17 cellular contexts compared by ENCODE assay signal in genomic region chr6:166758136-166758704, GRCh38.
A peak's percentile ranks its signal among the peaks of the same experiment; 100 is the strongest.
DNase-seq lines count a peak whose midpoint lies in the region; ATAC-seq and TF ChIP-seq lines count a peak whose summit lies in the region.
"Had no signal": no experiment of that assay in that cellular context is flagged by ENCODE, and none has a peak within 500 bp of the region (broad histone marks: within the 10 kb centered on the region; RNA-seq: fewer than 3 reads in every experiment).

No MANE protein-coding gene starts in this region.

- H3K36me3 Mint-ChIP-seq in effector memory CD8-positive, alpha-beta T cell (ENCODE audit: insufficient read depth), result peaks cover 3% of the 10 kb centered on the region

- no peak overlapping the region for H3K4me2 ChIP-seq in parathyroid adenoma (ENCODE audit: low read length)

- H3K4me3 ChIP-seq in NT2/D1 (ENCODE audit: insufficient read length, low read depth), result peak overlapping the region; percentile 11
- peak overlapping the region in 3 of 4 donors; percentile 7 to 50 (median 13) for H3K4me3 ChIP-seq in esophagus squamous epithelium
- H3K4me3 ChIP-seq in parathyroid adenoma (ENCODE audit: low read depth, low read length), result no peak overlapping the region
- H3K4me3 ChIP-seq: K562, SJSA1 had no signal

- H3K4me3 Mint-ChIP-seq in effector memory CD8-positive, alpha-beta T cell, result peak overlapping the region in 1 of 2 donors; percentile 66

- peaks cover 7 to 18% of the 10 kb centered on the region in 2 donors for H3K4me1 Mint-ChIP-seq in effector memory CD8-positive, alpha-beta T cell (ENCODE audit: low read depth in 2 of 2)

- 39 to 45% methylated on average over 14 to 15 of the region's 15 CpGs for WGBS in esophagus squamous epithelium, 2 donors

- H3K36me3 ChIP-seq in NT2/D1 (ENCODE audit: insufficient read depth, insufficient read length, low read length) (no peaks in the 10 kb centered on the region), esophagus squamous epithelium (no peaks in the 10 kb centered on the region), parathyroid adenoma (ENCODE audit: control insufficient read depth, insufficient read depth, low read length) (no peaks in the 10 kb centered on the region)
- H3K36me3 ChIP-seq: SJSA1, tibial nerve had no signal

- TF ChIP-seq CTCF in esophagus squamous epithelium (IDR thresholded peaks at IDR 0.05) (no peak), parathyroid adenoma (IDR thresholded peaks at IDR 0.05) (no peak)

- intact Hi-C loops in esophagus squamous epithelium (cut with DNase I), result loop anchor here (10.0 kb wide), 1 partner anchor 323 kb away; no protein-coding TSS in a partner anchor

- peak overlapping the region in 1 of 2 donors; percentile 15 for H3K27ac Mint-ChIP-seq in effector memory CD8-positive, alpha-beta T cell

- H3K4me1 ChIP-seq in NT2/D1 (ENCODE audit: insufficient read depth, insufficient read length), result peaks cover 5% of the 10 kb centered on the region
- H3K4me1 ChIP-seq in esophagus squamous epithelium, result peaks cover 0 to 15% (median 7%) of the 10 kb centered on the region in 3 donors
- peaks cover 21% of the 10 kb centered on the region for H3K4me1 ChIP-seq in parathyroid adenoma

- H2AFZ ChIP-seq in parathyroid adenoma, result peak overlapping the region; percentile 69

- no peaks in the 10 kb centered on the region for H3K27me3 ChIP-seq in NT2/D1 (ENCODE audit: insufficient read depth, insufficient read length)
- H3K27me3 ChIP-seq in esophagus squamous epithelium, result peaks cover 0 to 27% (median 0%) of the 10 kb centered on the region in 4 donors
- no peaks in the 10 kb centered on the region for H3K27me3 ChIP-seq in parathyroid adenoma (ENCODE audit: control insufficient read depth, insufficient read depth, low read length)

- DNase-seq in DMS79 (lab: John Stamatoyannopoulos, UW) (peak; percentile 9), DMS79 treated with DMSO at 0.1 percent for 48 hours (lab: John Stamatoyannopoulos, UW) (no peak), NT2/D1 (ENCODE audit: low read depth, low spot score) (no peak), esophagus squamous epithelium (lab: John Stamatoyannopoulos, UW) (no peak), HT-29 (ENCODE audit: low spot score) (no peak), MV-4-11 (lab: John Stamatoyannopoulos, UW) (no peak)
- DNase-seq in effector memory CD8-positive, alpha-beta T cell, result no peak
- DNase-seq: aorta; effector CD8-positive, alpha-beta T cell; left ventricle myocardium superior; NCI-H1694 had no signal

- H3K9ac ChIP-seq in NT2/D1 (ENCODE audit: insufficient read length, low read depth) (peak overlapping the region; percentile 42), parathyroid adenoma (no peak overlapping the region)

- H3K27ac ChIP-seq in esophagus squamous epithelium (no peak overlapping the region), parathyroid adenoma (no peak overlapping the region)
- H3K27ac ChIP-seq: 22Rv1, SJSA1, tibial nerve, VCaP had no signal

- no peaks in the 10 kb centered on the region for H3K79me2 ChIP-seq in parathyroid adenoma

- ATAC-seq in effector memory CD8-positive, alpha-beta T cell (replicated peaks), result no peak
- ATAC-seq: K562 had no signal

- peaks cover 29 to 54% of the 10 kb centered on the region in 2 donors for H3K27me3 Mint-ChIP-seq in effector memory CD8-positive, alpha-beta T cell

- H3K9me3 Mint-ChIP-seq in effector memory CD8-positive, alpha-beta T cell, result no peaks in the 10 kb centered on the region

- H3K9me3 ChIP-seq in NT2/D1 (ENCODE audit: insufficient read depth, low read length) (no peaks in the 10 kb centered on the region), esophagus squamous epithelium (no peaks in the 10 kb centered on the region), parathyroid adenoma (ENCODE audit: control insufficient read depth, low read length) (no peaks in the 10 kb centered on the region)
- H3K9me3 ChIP-seq: SJSA1, tibial nerve had no signal

- TF ChIP-seq POLR2A in esophagus squamous epithelium (IDR thresholded peaks at IDR 0.05), result no peak
